ENCODE assay signal across 14 cellular contexts in genomic region chr21:34794686-34795085, GRCh38.
A peak's percentile ranks its signal among the peaks of the same experiment; 100 is the strongest.
DNase-seq lines count a peak whose midpoint lies in the region; ATAC-seq and TF ChIP-seq lines count a peak whose summit lies in the region.
"Had no signal": no experiment of that assay in that cellular context is flagged by ENCODE, and none has a peak within 500 bp of the region (broad histone marks: within the 10 kb centered on the region; RNA-seq: fewer than 3 reads in every experiment).

No MANE protein-coding gene starts in this region.

- intact Hi-C loops in cardiac septum (cut with DNase I) = no loop called here

- H3K9me3 Mint-ChIP-seq in osteocyte (ENCODE audit: unreplicated experiment) = no peaks in the 10 kb centered on the region

- H3K4me1 ChIP-seq in right atrium auricular region (peaks cover 0 to 22% of the 10 kb centered on the region in 2 donors), gastroesophageal sphincter (peaks cover 0 to 16% (median 4%) of the 10 kb centered on the region in 3 donors)

- H3K4me3 ChIP-seq in right atrium auricular region (no peak overlapping the region), gastroesophageal sphincter (no peak overlapping the region)

- no peak for TF ChIP-seq CTCF in right atrium auricular region (IDR thresholded peaks at IDR 0.05)
- no peak for TF ChIP-seq CTCF in gastroesophageal sphincter (IDR thresholded peaks at IDR 0.05)
- no peak for TF ChIP-seq CTCF in osteocyte (IDR thresholded peaks at IDR 0.05)

- TF ChIP-seq POLR2A in gastroesophageal sphincter (IDR thresholded peaks at IDR 0.05) = no peak

- H3K4me3 Mint-ChIP-seq in osteocyte (ENCODE audit: unreplicated experiment) = no peak overlapping the region

- DNase-seq in right atrium auricular region (ENCODE audit: low spot score) = no peak
- no peak for DNase-seq in cardiac septum (ENCODE audit: low spot score)
- no peak for DNase-seq in osteocyte (ENCODE audit: extremely low spot score, unreplicated experiment)
- no peak for DNase-seq in SW480 (ENCODE audit: low spot score)
- DNase-seq in Kasumi-1 (lab: John Stamatoyannopoulos, UW) = no peak
- DNase-seq: activated CD4-positive, alpha-beta T cell treated with anti-CD3 and anti-CD28 coated beads, Interleukin-2, amount 50 U/mL, for 1 hour; activated effector memory CD4-positive, alpha-beta T cell treated with anti-CD3 and anti-CD28 coated beads, Interleukin-2, amount 50 U/mL, for 16 hours; central memory CD4-positive, alpha-beta T cell; DMS79 treated with DMSO at 0.1 percent for 48 hours; MM.1S; NCI-H2227 treated with DMSO at 0.1 percent for 48 hours had no signal

- peaks cover 31% of the 10 kb centered on the region for H3K36me3 Mint-ChIP-seq in osteocyte (ENCODE audit: unreplicated experiment)

- H3K27me3 ChIP-seq in right atrium auricular region = no peaks in the 10 kb centered on the region
- H3K27me3 ChIP-seq in gastroesophageal sphincter = no peaks in the 10 kb centered on the region

- no peaks in the 10 kb centered on the region for H3K27me3 Mint-ChIP-seq in osteocyte (ENCODE audit: unreplicated experiment)

- peak overlapping the region; percentile 81 for H3K27ac Mint-ChIP-seq in osteocyte (ENCODE audit: unreplicated experiment)

- H3K36me3 ChIP-seq in right atrium auricular region = peaks cover 10% of the 10 kb centered on the region
- no peaks in the 10 kb centered on the region for H3K36me3 ChIP-seq in gastroesophageal sphincter

- no peak for ATAC-seq in gastroesophageal sphincter
- ATAC-seq in HG03520 (IDR thresholded peaks at IDR 0.05; ENCODE audit: unreplicated experiment) = no peak
- no peak for ATAC-seq in HG03045 (IDR thresholded peaks at IDR 0.05; ENCODE audit: unreplicated experiment)

- H3K4me1 Mint-ChIP-seq in osteocyte (ENCODE audit: unreplicated experiment) = peaks cover 9% of the 10 kb centered on the region

- H3K27ac ChIP-seq in right atrium auricular region = peak overlapping the region; percentile 47 to 82
- peak overlapping the region in 3 of 4 donors; percentile 28 to 67 (median 46) for H3K27ac ChIP-seq in gastroesophageal sphincter

- H3K9me3 ChIP-seq in right atrium auricular region (no peaks in the 10 kb centered on the region), gastroesophageal sphincter (no peaks in the 10 kb centered on the region)

- WGBS in gastroesophageal sphincter (ENCODE audit: low coverage in 1 of 2), 2 donors = 90 to 92% methylated on average over 2 to 7 of the region's 7 CpGs

- TF ChIP-seq EP300 in gastroesophageal sphincter (IDR thresholded peaks at IDR 0.05) = no peak
